ENCODE assay signal across 8 cellular contexts in genomic region chr5:86679529-86679928, GRCh38.
DNase-seq lines count a peak whose midpoint lies in the region; ATAC-seq, FAIRE-seq and TF ChIP-seq lines count a peak whose summit lies in the region.

No MANE protein-coding gene starts in this region.

- H3K27me3 ChIP-seq in CD4-positive, CD25-positive, alpha-beta regulatory T cell (ENCODE audit: control insufficient read depth, insufficient read depth, low read length): peaks cover 2% of the 10 kb centered on the region
- H3K27me3 ChIP-seq in left lung (no peaks in the 10 kb centered on the region), uterus (no peaks in the 10 kb centered on the region)

- peak; percentile 18 for FAIRE-seq in GM19239 (lab: Jason Lieb, UNC)

- H3K27me3 Mint-ChIP-seq in CD4-positive, CD25-positive, alpha-beta regulatory T cell: no peaks in the 10 kb centered on the region

- H3K36me3 ChIP-seq in CD4-positive, CD25-positive, alpha-beta regulatory T cell (ENCODE audit: control insufficient read depth, insufficient read depth, low read length): no peaks in the 10 kb centered on the region
- H3K36me3 ChIP-seq in left lung (no peaks in the 10 kb centered on the region), uterus (no peaks in the 10 kb centered on the region)

- no peaks in the 10 kb centered on the region for H3K9me3 Mint-ChIP-seq in CD4-positive, CD25-positive, alpha-beta regulatory T cell

- intact Hi-C loops in left lung (cut with DNase I) (no loop called here), uterus (cut with DNase I; ENCODE audit: low total_unique reads) (no loop called here)

- no peak overlapping the region for H3K4me3 Mint-ChIP-seq in CD4-positive, CD25-positive, alpha-beta regulatory T cell

- TF ChIP-seq CTCF in left lung (IDR thresholded peaks at IDR 0.05): peak; percentile 28 to 43
- TF ChIP-seq CTCF in uterus (IDR thresholded peaks at IDR 0.05): peak; percentile 28 to 50 (median 32)

- H3K27ac ChIP-seq in CD4-positive, CD25-positive, alpha-beta regulatory T cell (ENCODE audit: insufficient read depth, low read length, poor library complexity, severe bottlenecking): no peak overlapping the region
- H3K27ac ChIP-seq in left lung (no peak overlapping the region), uterus (no peak overlapping the region)

- no peaks in the 10 kb centered on the region for H3K36me3 Mint-ChIP-seq in CD4-positive, CD25-positive, alpha-beta regulatory T cell

- no peak for TF ChIP-seq POLR2A in uterus (IDR thresholded peaks at IDR 0.05)

- ATAC-seq in CD4-positive, CD25-positive, alpha-beta regulatory T cell (ENCODE audit: low read depth in 2 of 2): no peak
- ATAC-seq in HG03575 (IDR thresholded peaks at IDR 0.05; ENCODE audit: extremely low read depth, insufficient number of reproducible peaks, low FRiP score, unreplicated experiment): peak; percentile 49
- peak; percentile 94 for ATAC-seq in left lung
- ATAC-seq in HG03097 (IDR thresholded peaks at IDR 0.05; ENCODE audit: low FRiP score, unreplicated experiment): no peak

- no peak overlapping the region for H3K4me3 ChIP-seq in CD4-positive, CD25-positive, alpha-beta regulatory T cell (ENCODE audit: low read depth, low read length)
- H3K4me3 ChIP-seq in left lung (no peak overlapping the region), uterus (no peak overlapping the region)

- no peaks in the 10 kb centered on the region for H3K4me1 Mint-ChIP-seq in CD4-positive, CD25-positive, alpha-beta regulatory T cell

- no peak overlapping the region for H3K27ac Mint-ChIP-seq in CD4-positive, CD25-positive, alpha-beta regulatory T cell

- peak in 2 of 3 donors; percentile 8 to 26 for DNase-seq in CD4-positive, CD25-positive, alpha-beta regulatory T cell
- DNase-seq in GM19239 (ENCODE audit: insufficient read length, low spot score): no peak
- DNase-seq in NOMO-1 treated with DMSO at 0.1 percent for 48 hours (lab: John Stamatoyannopoulos, UW; ENCODE audit: unreplicated experiment): peak; percentile 30
- peak; percentile 57 for DNase-seq in cerebellar cortex (ENCODE audit: low spot score)
- DNase-seq in left lung: no peak
- no peak for DNase-seq in uterus

- no peaks in the 10 kb centered on the region for H3K4me1 ChIP-seq in CD4-positive, CD25-positive, alpha-beta regulatory T cell (ENCODE audit: control insufficient read depth, insufficient read depth, low read length, poor library complexity, severe bottlenecking)
- H3K4me1 ChIP-seq in left lung (peaks cover 0 to 5% of the 10 kb centered on the region in 2 donors), uterus (no peaks in the 10 kb centered on the region)

- H3K9me3 ChIP-seq in CD4-positive, CD25-positive, alpha-beta regulatory T cell (ENCODE audit: control insufficient read depth in 2 of 2, low read length in 2 of 2): no peaks in the 10 kb centered on the region
- H3K9me3 ChIP-seq in left lung (no peaks in the 10 kb centered on the region), uterus (no peaks in the 10 kb centered on the region)

Comparison
In these comparisons a context has a peak if more than half of its experiments do, and no peak if none do; other contexts are left out.
1. ATAC-seq: peak in HG03575 (single experiment) and left lung (single experiment); none in CD4-positive, CD25-positive, alpha-beta regulatory T cell (0 of 2) and HG03097 (single experiment).
2. DNase-seq: peak in CD4-positive, CD25-positive, alpha-beta regulatory T cell (2 of 3), NOMO-1 treated with DMSO at 0.1 percent for 48 hours (single experiment) and cerebellar cortex (single experiment); none in GM19239 (single experiment), left lung (0 of 2) and uterus (0 of 2).